7 cellular contexts compared by ENCODE assay signal in the genomic region with DNA sequence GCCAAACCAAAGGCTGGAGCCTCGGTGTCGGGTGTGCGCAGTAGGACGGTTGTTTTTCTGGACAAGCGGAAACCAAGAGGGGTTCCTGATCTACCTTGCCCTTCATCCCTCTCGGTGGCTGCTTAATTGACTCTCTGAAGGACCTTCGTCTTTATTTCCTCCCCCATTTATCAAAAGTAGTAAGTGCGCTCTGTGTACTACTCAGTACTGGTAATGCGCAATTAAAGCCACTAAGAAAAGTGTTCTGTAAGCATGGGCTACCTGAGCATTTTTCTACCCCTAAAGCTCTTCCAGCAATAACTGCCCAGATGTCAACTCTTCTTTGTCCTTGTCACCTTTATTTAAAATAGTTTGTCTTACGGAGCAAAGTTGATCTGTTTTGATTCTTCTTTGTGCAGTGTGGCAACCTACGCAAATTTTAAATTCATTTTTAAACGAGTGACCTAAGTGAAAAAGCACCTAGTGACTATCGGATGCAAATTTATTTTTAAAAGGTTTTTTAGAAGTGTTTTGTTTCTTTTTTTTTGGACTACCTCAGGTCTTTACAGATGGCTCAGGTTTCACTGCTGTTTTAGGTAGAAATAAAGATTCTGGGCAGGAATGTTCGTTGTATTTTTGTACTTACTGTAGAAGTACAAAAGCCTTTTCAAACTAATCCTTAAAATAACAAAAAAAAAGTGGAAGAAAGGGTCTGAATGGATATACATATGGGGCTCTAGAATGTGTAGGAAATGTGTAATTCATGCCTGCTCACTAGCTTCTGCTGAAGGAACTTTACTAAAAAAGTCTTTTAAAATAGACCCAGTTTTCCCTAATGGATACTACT. TPM values are rescaled to one million over a fixed set of nuclear protein-coding genes. Genes with fewer than 3 reads are reported as not detected.
DNase-seq lines count a peak whose midpoint lies in the region; ATAC-seq and TF ChIP-seq lines count a peak whose summit lies in the region.

No MANE protein-coding gene starts in this region.

- peak; percentile 1 for ATAC-seq in GM18867 (IDR thresholded peaks at IDR 0.05; ENCODE audit: unreplicated experiment)
- no peak for ATAC-seq in left colon

- no peak for TF ChIP-seq CTCF in nephron (IDR thresholded peaks at IDR 0.05; ENCODE audit: unreplicated experiment in 3 of 3)

- H3K27ac Mint-ChIP-seq in nephron, result peak overlapping the region; percentile 42 to 68 (median 48)

- H3K9me3 ChIP-seq in duodenal mucosa (ENCODE audit: control insufficient read depth in 1 of 2, low read length in 2 of 2), result no peaks in the 10 kb centered on the region

- peaks cover 12 to 23% of the 10 kb centered on the region in 2 donors for H3K4me1 ChIP-seq in duodenal mucosa (ENCODE audit: control insufficient read depth in 1 of 2, insufficient read depth in 2 of 2, low read length in 2 of 2)

- intact Hi-C loops in left colon (cut with DNase I, micrococcal nuclease), result no loop called here

- H3K4me1 Mint-ChIP-seq in nephron, result peaks cover 41% of the 10 kb centered on the region

- H3K36me3 Mint-ChIP-seq in nephron (ENCODE audit: low read depth), result peaks cover 8% of the 10 kb centered on the region

- peaks cover 10% of the 10 kb centered on the region for H3K27me3 Mint-ChIP-seq in nephron (ENCODE audit: low read depth)

- H3K27me3 ChIP-seq in duodenal mucosa (ENCODE audit: control insufficient read depth in 1 of 2, insufficient read depth in 2 of 2, low read length in 2 of 2), result no peaks in the 10 kb centered on the region

- H3K4me3 Mint-ChIP-seq in nephron, result peak overlapping the region; percentile 90 to 96 (median 93)

- peak; percentile 30 for DNase-seq in NCI-H1105 (lab: John Stamatoyannopoulos, UW)
- DNase-seq in left colon, result no peak
- no peak for DNase-seq in NCI-H187 (lab: John Stamatoyannopoulos, UW)
- DNase-seq in activated gamma-delta T cell (lab: John Stamatoyannopoulos, UW), result no peak

- H3K9me3 Mint-ChIP-seq in nephron, result no peaks in the 10 kb centered on the region

- H3K9ac ChIP-seq in duodenal mucosa (ENCODE audit: low read depth in 1 of 2, low read length in 2 of 2), result peak overlapping the region; percentile 86 to 89

- H3K27ac ChIP-seq in duodenal mucosa (ENCODE audit: low read depth, low read length), result peak overlapping the region; percentile 59

- H3K36me3 ChIP-seq in duodenal mucosa (ENCODE audit: control insufficient read depth in 1 of 2, insufficient read depth in 2 of 2, low read length in 2 of 2), result no peaks in the 10 kb centered on the region

- H3K4me3 ChIP-seq in duodenal mucosa (ENCODE audit: low read depth in 1 of 2, low read length in 2 of 2), result peak overlapping the region; percentile 77 to 99

RNA-seq across cellular contexts. Expression of a gene that starts 2.0 kb away (rescaled TPM):
- total RNA-seq in left colon, result 1 to 10 TPM; 4.5 to 9.2 TPM
